15 cellular contexts compared by ENCODE assay signal in genomic region chr19:44912854-44913253, GRCh38. TPM values are rescaled to one million over a fixed set of nuclear protein-coding genes. Genes with fewer than 3 reads are reported as not detected.
DNase-seq lines count a peak whose midpoint lies in the region; ATAC-seq and TF ChIP-seq lines count a peak whose summit lies in the region.
"Had no signal": no experiment of that assay in that cellular context is flagged by ENCODE, and none has a peak within 500 bp of the region (broad histone marks: within the 10 kb centered on the region; RNA-seq: fewer than 3 reads in every experiment).

No MANE protein-coding gene starts in this region.

- peak; percentile 72 for DNase-seq in MV-4-11 (lab: John Stamatoyannopoulos, UW)
- DNase-seq in fibroblast of villous mesenchyme (ENCODE audit: low read depth): peak; percentile 42
- peak; percentile 89 for DNase-seq in putamen (ENCODE audit: low spot score)
- no peak for DNase-seq in activated CD8-positive, alpha-beta memory T cell treated with anti-CD3 and anti-CD28 coated beads, Interleukin-2, amount 50 U/mL, for 48 hours
- no peak for DNase-seq in uterus
- DNase-seq: Calu3; glutamatergic neuron; naive thymus-derived CD8-positive, alpha-beta T cell; NCI-H69; stimulated activated CD4-positive, alpha-beta T cell treated with anti-CD3 and anti-CD28 coated beads, Interleukin-4, amount 100 ng/mL, for 24 hours; T-cell had no signal

- no peak for TF ChIP-seq CTCF in fibroblast of villous mesenchyme (IDR thresholded peaks at IDR 0.05; ENCODE audit: insufficient read depth, low read depth, low read length)
- TF ChIP-seq CTCF in uterus (IDR thresholded peaks at IDR 0.05): no peak

- H3K4me1 ChIP-seq in uterus: no peaks in the 10 kb centered on the region

- no peak for ATAC-seq in GM21576 (IDR thresholded peaks at IDR 0.05; ENCODE audit: unreplicated experiment)
- ATAC-seq: naive thymus-derived CD8-positive, alpha-beta T cell; T-cell had no signal

- intact Hi-C loops in uterus (cut with DNase I; ENCODE audit: low total_unique reads): no loop called here

- no peak for TF ChIP-seq POLR2A in uterus (IDR thresholded peaks at IDR 0.05)

- H3K27me3 ChIP-seq in uterus: no peaks in the 10 kb centered on the region

- H3K4me3 ChIP-seq in fibroblast of villous mesenchyme (ENCODE audit: low read depth, low read length): no peak overlapping the region
- no peak overlapping the region for H3K4me3 ChIP-seq in uterus

- no peak overlapping the region for H3K27ac ChIP-seq in uterus

- no peaks in the 10 kb centered on the region for H3K9me3 ChIP-seq in uterus

- H3K36me3 ChIP-seq in uterus: no peaks in the 10 kb centered on the region

RNA-seq across cellular contexts. Expression of gene APOC1, which starts 1.6 kb away (rescaled TPM):
- total RNA-seq in fibroblast of villous mesenchyme (1.3 and 2.6 TPM in 2 replicates), uterus (1 to 10 TPM in 3 of 4 donors, not detected in 1; 3.0 to 7.4 (median 3.5) TPM)

RNA-seq across cellular contexts. Expression of gene APOE, which starts 7.3 kb away (rescaled TPM):
- 9.7 and 16.4 TPM in 2 replicates for total RNA-seq in fibroblast of villous mesenchyme
- total RNA-seq in uterus: 10 to 100 TPM in 3 of 4 donors, 1 to 10 TPM in 1; 9.1 to 92.5 (median 33.6) TPM

RNA-seq across cellular contexts. Expression of gene TOMM40, which starts 21.8 kb away (rescaled TPM):
- total RNA-seq in fibroblast of villous mesenchyme (56.7 and 57.9 TPM in 2 replicates), uterus (10 to 100 TPM; 10.5 to 38.2 (median 24.1) TPM)

RNA-seq across cellular contexts. Expression of gene APOC4, which starts 29.2 kb away (rescaled TPM):
- total RNA-seq in fibroblast of villous mesenchyme: not detected in 2 replicates
- not detected for total RNA-seq in uterus
- total RNA-seq: Calu3; chondrocyte; MCF 10A; naive thymus-derived CD8-positive, alpha-beta T cell; T-cell; ureter had no signal

RNA-seq across cellular contexts. Expression of gene APOC2, which starts 33.0 kb away (rescaled TPM):
- total RNA-seq in fibroblast of villous mesenchyme (not detected in 2 replicates), uterus (not detected)
- total RNA-seq: Calu3; chondrocyte; MCF 10A; naive thymus-derived CD8-positive, alpha-beta T cell had no signal

Comparison
In these comparisons a context has a peak if more than half of its experiments do, and no peak if none do; other contexts are left out.
1. DNase-seq: peak in MV-4-11 (single experiment), fibroblast of villous mesenchyme (single experiment) and putamen (single experiment); none in activated CD8-positive, alpha-beta memory T cell treated with anti-CD3 and anti-CD28 coated beads, Interleukin-2, amount 50 U/mL, for 48 hours (single experiment) and uterus (0 of 2).